ENCODE assay signal across 19 cellular contexts in the genomic region with DNA sequence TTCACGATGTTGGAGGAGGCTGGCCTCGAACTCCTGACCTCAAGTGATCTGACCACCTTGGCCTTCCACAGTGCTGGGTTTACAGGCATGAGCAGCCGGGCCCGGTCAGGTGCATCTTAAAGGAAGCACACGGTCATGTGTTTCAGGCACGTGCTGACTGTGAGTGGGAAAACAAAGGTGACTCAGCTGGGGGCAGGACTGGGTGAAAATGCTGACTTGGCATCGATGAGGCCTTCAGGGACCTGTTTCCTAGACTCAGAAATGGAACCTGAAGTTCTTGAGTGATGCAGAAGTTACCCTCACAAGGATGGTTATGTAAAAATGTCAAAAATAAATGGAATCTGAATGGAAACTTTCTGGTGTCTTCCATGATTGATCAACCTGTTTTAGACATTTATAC. TPM values are rescaled to one million over a fixed set of nuclear protein-coding genes. Genes with fewer than 3 reads are reported as not detected.
"Had no signal": no experiment of that assay in that cellular context is flagged by ENCODE, and none has a peak within 500 bp of the region (broad histone marks: within the 10 kb centered on the region; RNA-seq: fewer than 3 reads in every experiment).

No MANE protein-coding gene starts in this region.

RNA-seq across cellular contexts. Expression of a gene that starts 3.6 kb away (rescaled TPM):
- total RNA-seq: naive thymus-derived CD8-positive, alpha-beta T cell; natural killer cell treated with Interleukin-12 subunit alpha and Interleukin-12 subunit beta and Interleukin-15 and Interleukin-18, amount 100 ng/mL, for 72 hours; neural crest cell; omental fat pad; osteocyte; pancreas; posterior vena cava; prostate gland; pulmonary artery endothelial cell; right atrium auricular region; sciatic nerve; smooth muscle cell; spleen; suprapubic skin; transverse colon; upper lobe of right lung; urinary bladder; uterus had no signal
- polyA plus RNA-seq: naive thymus-derived CD8-positive, alpha-beta T cell; pancreas; smooth muscle cell; spleen; urinary bladder had no signal

RNA-seq across cellular contexts. Expression of a gene that starts 17.2 kb away (rescaled TPM):
- total RNA-seq: naive thymus-derived CD8-positive, alpha-beta T cell; natural killer cell treated with Interleukin-12 subunit alpha and Interleukin-12 subunit beta and Interleukin-15 and Interleukin-18, amount 100 ng/mL, for 72 hours; neural crest cell; omental fat pad; osteocyte; pancreas; posterior vena cava; prostate gland; pulmonary artery endothelial cell; right atrium auricular region; sciatic nerve; smooth muscle cell; spleen; suprapubic skin; transverse colon; upper lobe of right lung; urinary bladder; uterus had no signal
- polyA plus RNA-seq: naive thymus-derived CD8-positive, alpha-beta T cell; pancreas; smooth muscle cell; urinary bladder had no signal

RNA-seq across cellular contexts. Expression of a gene that starts 21.3 kb away (rescaled TPM):
- total RNA-seq: naive thymus-derived CD8-positive, alpha-beta T cell; natural killer cell treated with Interleukin-12 subunit alpha and Interleukin-12 subunit beta and Interleukin-15 and Interleukin-18, amount 100 ng/mL, for 72 hours; neural crest cell; omental fat pad; osteocyte; pancreas; posterior vena cava; prostate gland; pulmonary artery endothelial cell; right atrium auricular region; sciatic nerve; smooth muscle cell; spleen; suprapubic skin; testis; transverse colon; upper lobe of right lung; urinary bladder; uterus had no signal
- polyA plus RNA-seq: naive thymus-derived CD8-positive, alpha-beta T cell; pancreas; smooth muscle cell; spleen; urinary bladder had no signal

RNA-seq across cellular contexts. Expression of a gene that starts 46.1 kb away (rescaled TPM):
- total RNA-seq: naive thymus-derived CD8-positive, alpha-beta T cell; natural killer cell treated with Interleukin-12 subunit alpha and Interleukin-12 subunit beta and Interleukin-15 and Interleukin-18, amount 100 ng/mL, for 72 hours; neural crest cell; omental fat pad; osteocyte; pancreas; posterior vena cava; prostate gland; pulmonary artery endothelial cell; right atrium auricular region; sciatic nerve; smooth muscle cell; spleen; suprapubic skin; transverse colon; upper lobe of right lung; urinary bladder; uterus had no signal
- polyA plus RNA-seq: naive thymus-derived CD8-positive, alpha-beta T cell; pancreas; smooth muscle cell; spleen; urinary bladder had no signal
